ENCODE assay signal across 1 cellular context in the genomic region with DNA sequence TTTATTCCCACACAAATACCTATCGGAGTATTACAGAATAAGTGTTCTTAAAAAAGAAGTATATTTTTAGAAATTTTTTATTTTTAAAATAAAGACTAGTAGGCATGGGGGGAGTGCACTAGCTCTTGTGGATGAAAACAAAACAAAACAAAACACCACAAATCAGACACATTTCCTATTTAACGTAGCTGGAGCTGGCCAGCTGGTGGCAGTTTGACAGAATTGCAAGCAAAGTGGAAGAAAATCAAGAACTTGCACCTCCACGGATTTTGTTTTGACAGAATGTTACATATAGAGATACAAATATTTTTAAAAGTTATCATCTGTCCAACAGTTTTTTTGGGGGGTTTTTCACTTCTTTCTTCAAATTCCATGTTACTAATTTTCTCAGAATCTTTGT.
TF ChIP-seq lines count a peak whose summit lies in the region.

No MANE protein-coding gene starts in this region.

TF ChIP-seq in HCT116, 20 proteins besides CTCF, POLR2A, EP300 and RAD21 (continued from another document):
- TF ChIP-seq, protein P1, sequence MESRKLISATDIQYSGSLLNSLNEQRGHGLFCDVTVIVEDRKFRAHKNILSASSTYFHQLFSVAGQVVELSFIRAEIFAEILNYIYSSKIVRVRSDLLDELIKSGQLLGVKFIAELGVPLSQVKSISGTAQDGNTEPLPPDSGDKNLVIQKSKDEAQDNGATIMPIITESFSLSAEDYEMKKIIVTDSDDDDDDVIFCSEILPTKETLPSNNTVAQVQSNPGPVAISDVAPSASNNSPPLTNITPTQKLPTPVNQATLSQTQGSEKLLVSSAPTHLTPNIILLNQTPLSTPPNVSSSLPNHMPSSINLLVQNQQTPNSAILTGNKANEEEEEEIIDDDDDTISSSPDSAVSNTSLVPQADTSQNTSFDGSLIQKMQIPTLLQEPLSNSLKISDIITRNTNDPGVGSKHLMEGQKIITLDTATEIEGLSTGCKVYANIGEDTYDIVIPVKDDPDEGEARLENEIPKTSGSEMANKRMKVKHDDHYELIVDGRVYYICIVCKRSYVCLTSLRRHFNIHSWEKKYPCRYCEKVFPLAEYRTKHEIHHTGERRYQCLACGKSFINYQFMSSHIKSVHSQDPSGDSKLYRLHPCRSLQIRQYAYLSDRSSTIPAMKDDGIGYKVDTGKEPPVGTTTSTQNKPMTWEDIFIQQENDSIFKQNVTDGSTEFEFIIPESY (IDR thresholded peaks at IDR 0.05; ENCODE audit: extremely low read depth, insufficient replicate concordance, low read length): no peak
- TF ChIP-seq CBX3 (IDR thresholded peaks at IDR 0.05; ENCODE audit: low read depth) (no peak), ZFX (IDR thresholded peaks at IDR 0.05) (no peak), FOSL1 (IDR thresholded peaks at IDR 0.05; ENCODE audit: low read depth) (no peak), YY1 (IDR thresholded peaks at IDR 0.05; ENCODE audit: extremely low read depth, insufficient replicate concordance, low read depth, low read length) (no peak), JUND (IDR thresholded peaks at IDR 0.05) (no peak), EGR1 (IDR thresholded peaks at IDR 0.05; ENCODE audit: low read depth) (no peak), EZH2phosphoT487 (IDR thresholded peaks at IDR 0.05; ENCODE audit: borderline replicate concordance) (no peak)
- TF ChIP-seq, protein P2, sequence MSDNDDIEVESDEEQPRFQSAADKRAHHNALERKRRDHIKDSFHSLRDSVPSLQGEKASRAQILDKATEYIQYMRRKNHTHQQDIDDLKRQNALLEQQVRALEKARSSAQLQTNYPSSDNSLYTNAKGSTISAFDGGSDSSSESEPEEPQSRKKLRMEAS (IDR thresholded peaks at IDR 0.05): no peak
- TF ChIP-seq, protein P3, sequence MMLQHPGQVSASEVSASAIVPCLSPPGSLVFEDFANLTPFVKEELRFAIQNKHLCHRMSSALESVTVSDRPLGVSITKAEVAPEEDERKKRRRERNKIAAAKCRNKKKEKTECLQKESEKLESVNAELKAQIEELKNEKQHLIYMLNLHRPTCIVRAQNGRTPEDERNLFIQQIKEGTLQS (IDR thresholded peaks at IDR 0.05): no peak
